ENCODE assay signal across 8 cellular contexts in the genomic region with DNA sequence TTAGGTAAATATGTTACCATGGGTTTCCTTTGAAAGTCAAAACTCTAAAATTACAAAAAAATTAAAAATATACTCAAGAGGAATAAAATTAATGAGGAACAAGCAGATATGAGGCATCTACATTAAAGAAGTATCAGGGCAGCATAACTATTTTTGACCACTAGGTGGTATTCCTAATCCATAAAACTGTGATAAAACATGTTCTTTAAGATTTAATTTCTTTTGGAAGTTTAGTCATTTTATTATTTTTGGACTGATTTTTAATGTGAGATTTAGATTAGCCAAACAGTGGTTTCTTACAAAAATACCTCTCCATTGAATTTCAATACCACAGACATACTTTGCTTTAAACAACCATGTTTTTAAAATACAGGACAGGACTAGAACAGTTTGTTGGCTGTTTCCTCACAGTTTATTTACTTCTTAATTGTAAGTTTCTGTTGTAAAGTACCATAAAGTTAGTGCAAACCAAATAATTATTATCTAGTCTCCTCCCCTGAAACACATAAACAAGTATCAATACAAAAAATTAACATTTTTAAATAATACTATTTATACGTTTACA. TPM values are rescaled to one million over a fixed set of nuclear protein-coding genes. Genes with fewer than 3 reads are reported as not detected.
DNase-seq lines count a peak whose midpoint lies in the region; ATAC-seq, FAIRE-seq and TF ChIP-seq lines count a peak whose summit lies in the region.

No MANE protein-coding gene starts in this region.

- H3K4me3 ChIP-seq in AG10803 (ENCODE audit: low read length) (no peak overlapping the region), GM23338 (no peak overlapping the region)

- no peak overlapping the region for H3K4me3 Mint-ChIP-seq in GM23338
- no peak overlapping the region for H3K4me3 Mint-ChIP-seq in type B pancreatic cell

- H3K36me3 Mint-ChIP-seq in GM23338 (ENCODE audit: low read depth) (peaks cover 44% of the 10 kb centered on the region), type B pancreatic cell (no peaks in the 10 kb centered on the region)

- H3K27ac ChIP-seq in GM23338 (ENCODE audit: low read depth) (no peak overlapping the region), foreskin keratinocyte (no peak overlapping the region)

- no peaks in the 10 kb centered on the region for H3K9me2 ChIP-seq in GM23338 (ENCODE audit: insufficient read depth)

- H3F3A ChIP-seq in GM23338 (replicated peaks; ENCODE audit: low read depth) = no peaks in the 10 kb centered on the region

- peaks cover 4% of the 10 kb centered on the region; the same call in 1 of the 2 replicates for H3K36me3 ChIP-seq in GM23338 (ENCODE audit: insufficient read depth)

- ATAC-seq in GM23338 (no peak), foreskin keratinocyte (peak; percentile 39), HG03097 (IDR thresholded peaks at IDR 0.05; ENCODE audit: low FRiP score, unreplicated experiment) (no peak)

- H3K4me2 ChIP-seq in GM23338 = no peak overlapping the region

- H3K4me1 ChIP-seq in GM23338 (ENCODE audit: insufficient read depth) (peaks cover 13% of the 10 kb centered on the region), foreskin keratinocyte (no peaks in the 10 kb centered on the region)

- H3K27me3 Mint-ChIP-seq in GM23338 (ENCODE audit: insufficient read depth, low read depth, poor library complexity) = no peaks in the 10 kb centered on the region
- H3K27me3 Mint-ChIP-seq in type B pancreatic cell = no peaks in the 10 kb centered on the region

- no peaks in the 10 kb centered on the region for H3K27me3 ChIP-seq in GM23338 (ENCODE audit: insufficient read depth)
- H3K27me3 ChIP-seq in foreskin keratinocyte = no peaks in the 10 kb centered on the region

- no peaks in the 10 kb centered on the region for H3K79me2 ChIP-seq in GM23338 (replicated peaks; ENCODE audit: insufficient read depth)

- H2AFZ ChIP-seq in GM23338 = no peak overlapping the region

- peak; percentile 84 for FAIRE-seq in RCC 7860 (lab: Jason Lieb, UNC)

- no peaks in the 10 kb centered on the region for H4K20me1 ChIP-seq in GM23338 (replicated peaks; ENCODE audit: insufficient read depth)

- H3K27ac Mint-ChIP-seq in GM23338 (peak overlapping the region; percentile 89; the same call in 1 of the 2 replicates), type B pancreatic cell (no peak overlapping the region)

- H3K4me1 Mint-ChIP-seq in GM23338 (peaks cover 16% of the 10 kb centered on the region; the same call in 2 of the 3 replicates), type B pancreatic cell (ENCODE audit: unreplicated experiment) (no peaks in the 10 kb centered on the region)

- DNase-seq in AG10803 (ENCODE audit: low read depth) = peak; percentile 31
- peak; percentile 47 for DNase-seq in GM23338 (ENCODE audit: low spot score)
- peak; percentile 10 for DNase-seq in RCC 7860 (ENCODE audit: low spot score)
- DNase-seq in foreskin keratinocyte = peak in 1 of 2 donors; percentile 7
- DNase-seq in type B pancreatic cell (ENCODE audit: extremely low spot score, unreplicated experiment) = no peak
- no peak for DNase-seq in NCI-H2171 (lab: John Stamatoyannopoulos, UW)
- no peak for DNase-seq in DMS79 (lab: John Stamatoyannopoulos, UW)

- TF ChIP-seq CTCF in AG10803 (conservative IDR thresholded peaks at IDR 0.05; ENCODE audit: low read length) (peak; percentile 76), GM23338 (conservative IDR thresholded peaks at IDR 0.05; ENCODE audit: low read depth in 2 of 2) (peak; percentile 59 to 95), foreskin keratinocyte (conservative IDR thresholded peaks at IDR 0.05) (peak; percentile 75), type B pancreatic cell (conservative IDR thresholded peaks at IDR 0.05) (peak; percentile 89)

- H3K9me3 Mint-ChIP-seq in GM23338 = peaks cover 15% of the 10 kb centered on the region
- no peaks in the 10 kb centered on the region for H3K9me3 Mint-ChIP-seq in type B pancreatic cell

TF ChIP-seq in GM23338, 12 proteins besides CTCF, POLR2A, EP300 and RAD21 (continues in another document):
- TF ChIP-seq ZNF114 (CRISPR knock-in tag; IDR thresholded peaks at IDR 0.05) (no peak), STAT1 (IDR thresholded peaks at IDR 0.05; ENCODE audit: unreplicated experiment) (no peak), CREB1 (CRISPR knock-in tag; IDR thresholded peaks at IDR 0.05; ENCODE audit: low read depth) (no peak), JUNB (IDR thresholded peaks at IDR 0.05; ENCODE audit: unreplicated experiment) (no peak), ZNF331 (CRISPR knock-in tag; IDR thresholded peaks at IDR 0.05; ENCODE audit: low read depth) (no peak), EZH2phosphoT487 (IDR thresholded peaks at IDR 0.05; ENCODE audit: unreplicated experiment) (no peak), POLR2AphosphoS5 (IDR thresholded peaks at IDR 0.05; ENCODE audit: low read depth) (no peak)
- TF ChIP-seq, protein P1, sequence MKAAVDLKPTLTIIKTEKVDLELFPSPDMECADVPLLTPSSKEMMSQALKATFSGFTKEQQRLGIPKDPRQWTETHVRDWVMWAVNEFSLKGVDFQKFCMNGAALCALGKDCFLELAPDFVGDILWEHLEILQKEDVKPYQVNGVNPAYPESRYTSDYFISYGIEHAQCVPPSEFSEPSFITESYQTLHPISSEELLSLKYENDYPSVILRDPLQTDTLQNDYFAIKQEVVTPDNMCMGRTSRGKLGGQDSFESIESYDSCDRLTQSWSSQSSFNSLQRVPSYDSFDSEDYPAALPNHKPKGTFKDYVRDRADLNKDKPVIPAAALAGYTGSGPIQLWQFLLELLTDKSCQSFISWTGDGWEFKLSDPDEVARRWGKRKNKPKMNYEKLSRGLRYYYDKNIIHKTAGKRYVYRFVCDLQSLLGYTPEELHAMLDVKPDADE (IDR thresholded peaks at IDR 0.05) = no peak
- TF ChIP-seq, protein P2, sequence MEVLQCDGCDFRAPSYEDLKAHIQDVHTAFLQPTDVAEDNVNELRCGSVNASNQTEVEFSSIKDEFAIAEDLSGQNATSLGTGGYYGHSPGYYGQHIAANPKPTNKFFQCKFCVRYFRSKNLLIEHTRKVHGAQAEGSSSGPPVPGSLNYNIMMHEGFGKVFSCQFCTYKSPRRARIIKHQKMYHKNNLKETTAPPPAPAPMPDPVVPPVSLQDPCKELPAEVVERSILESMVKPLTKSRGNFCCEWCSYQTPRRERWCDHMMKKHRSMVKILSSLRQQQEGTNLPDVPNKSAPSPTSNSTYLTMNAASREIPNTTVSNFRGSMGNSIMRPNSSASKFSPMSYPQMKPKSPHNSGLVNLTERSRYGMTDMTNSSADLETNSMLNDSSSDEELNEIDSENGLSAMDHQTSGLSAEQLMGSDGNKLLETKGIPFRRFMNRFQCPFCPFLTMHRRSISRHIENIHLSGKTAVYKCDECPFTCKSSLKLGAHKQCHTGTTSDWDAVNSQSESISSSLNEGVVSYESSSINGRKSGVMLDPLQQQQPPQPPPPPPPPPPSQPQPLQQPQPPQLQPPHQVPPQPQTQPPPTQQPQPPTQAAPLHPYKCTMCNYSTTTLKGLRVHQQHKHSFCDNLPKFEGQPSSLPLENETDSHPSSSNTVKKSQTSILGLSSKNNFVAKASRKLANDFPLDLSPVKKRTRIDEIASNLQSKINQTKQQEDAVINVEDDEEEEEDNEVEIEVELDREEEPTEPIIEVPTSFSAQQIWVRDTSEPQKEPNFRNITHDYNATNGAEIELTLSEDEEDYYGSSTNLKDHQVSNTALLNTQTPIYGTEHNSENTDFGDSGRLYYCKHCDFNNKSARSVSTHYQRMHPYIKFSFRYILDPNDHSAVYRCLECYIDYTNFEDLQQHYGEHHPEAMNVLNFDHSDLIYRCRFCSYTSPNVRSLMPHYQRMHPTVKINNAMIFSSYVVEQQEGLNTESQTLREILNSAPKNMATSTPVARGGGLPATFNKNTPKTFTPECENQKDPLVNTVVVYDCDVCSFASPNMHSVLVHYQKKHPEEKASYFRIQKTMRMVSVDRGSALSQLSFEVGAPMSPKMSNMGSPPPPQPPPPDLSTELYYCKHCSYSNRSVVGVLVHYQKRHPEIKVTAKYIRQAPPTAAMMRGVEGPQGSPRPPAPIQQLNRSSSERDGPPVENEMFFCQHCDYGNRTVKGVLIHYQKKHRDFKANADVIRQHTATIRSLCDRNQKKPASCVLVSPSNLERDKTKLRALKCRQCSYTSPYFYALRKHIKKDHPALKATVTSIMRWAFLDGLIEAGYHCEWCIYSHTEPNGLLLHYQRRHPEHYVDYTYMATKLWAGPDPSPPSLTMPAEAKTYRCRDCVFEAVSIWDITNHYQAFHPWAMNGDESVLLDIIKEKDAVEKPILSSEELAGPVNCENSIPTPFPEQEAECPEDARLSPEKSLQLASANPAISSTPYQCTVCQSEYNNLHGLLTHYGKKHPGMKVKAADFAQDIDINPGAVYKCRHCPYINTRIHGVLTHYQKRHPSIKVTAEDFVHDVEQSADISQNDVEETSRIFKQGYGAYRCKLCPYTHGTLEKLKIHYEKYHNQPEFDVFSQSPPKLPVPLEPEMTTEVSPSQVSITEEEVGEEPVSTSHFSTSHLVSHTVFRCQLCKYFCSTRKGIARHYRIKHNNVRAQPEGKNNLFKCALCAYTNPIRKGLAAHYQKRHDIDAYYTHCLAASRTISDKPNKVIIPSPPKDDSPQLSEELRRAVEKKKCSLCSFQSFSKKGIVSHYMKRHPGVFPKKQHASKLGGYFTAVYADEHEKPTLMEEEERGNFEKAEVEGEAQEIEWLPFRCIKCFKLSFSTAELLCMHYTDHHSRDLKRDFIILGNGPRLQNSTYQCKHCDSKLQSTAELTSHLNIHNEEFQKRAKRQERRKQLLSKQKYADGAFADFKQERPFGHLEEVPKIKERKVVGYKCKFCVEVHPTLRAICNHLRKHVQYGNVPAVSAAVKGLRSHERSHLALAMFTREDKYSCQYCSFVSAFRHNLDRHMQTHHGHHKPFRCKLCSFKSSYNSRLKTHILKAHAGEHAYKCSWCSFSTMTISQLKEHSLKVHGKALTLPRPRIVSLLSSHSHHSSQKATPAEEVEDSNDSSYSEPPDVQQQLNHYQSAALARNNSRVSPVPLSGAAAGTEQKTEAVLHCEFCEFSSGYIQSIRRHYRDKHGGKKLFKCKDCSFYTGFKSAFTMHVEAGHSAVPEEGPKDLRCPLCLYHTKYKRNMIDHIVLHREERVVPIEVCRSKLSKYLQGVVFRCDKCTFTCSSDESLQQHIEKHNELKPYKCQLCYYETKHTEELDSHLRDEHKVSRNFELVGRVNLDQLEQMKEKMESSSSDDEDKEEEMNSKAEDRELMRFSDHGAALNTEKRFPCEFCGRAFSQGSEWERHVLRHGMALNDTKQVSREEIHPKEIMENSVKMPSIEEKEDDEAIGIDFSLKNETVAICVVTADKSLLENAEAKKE (CRISPR knock-in tag; IDR thresholded peaks at IDR 0.05) = no peak

RNA-seq across cellular contexts. Expression of a gene that starts 49.8 kb away (rescaled TPM):
- total RNA-seq in GM23338 (2014; rRNA removed; shearing (Covaris generic)) = 16.2 and 17.1 TPM in 2 replicates
- 27.9 and 30.8 TPM in 2 replicates for polyA plus RNA-seq in GM23338 (2016; fragmentation: Nextera tagmentation; extraction: Ambion mirVana)
- total RNA-seq in foreskin keratinocyte = not detected in 2 replicates
- polyA plus RNA-seq in foreskin keratinocyte = not detected in 2 replicates
- 75.7 and 117 TPM in 2 replicates for total RNA-seq in type B pancreatic cell (ENCODE audit: low replicate concordance)

Comparison
In these comparisons a context has a peak if more than half of its experiments do, and no peak if none do; other contexts are left out.
1. DNase-seq: peak in AG10803 (single experiment), GM23338 (single experiment) and RCC 7860 (single experiment); none in type B pancreatic cell (single experiment), NCI-H2171 (single experiment) and DMS79 (single experiment).
2. RNA of a gene that starts 49.8 kb away (total RNA-seq): 75.7 to 117 TPM in type B pancreatic cell and 16.2 to 17.1 TPM in GM23338; not detected in foreskin keratinocyte; every median in the first group is over 10 times any median in the second.
3. Peak in every context shown above with its lines, with median percentiles within 50 percentile points of each other: CTCF ChIP-seq.